Comparison of ENCODE assay signal across 21 cellular contexts in the genomic region with DNA sequence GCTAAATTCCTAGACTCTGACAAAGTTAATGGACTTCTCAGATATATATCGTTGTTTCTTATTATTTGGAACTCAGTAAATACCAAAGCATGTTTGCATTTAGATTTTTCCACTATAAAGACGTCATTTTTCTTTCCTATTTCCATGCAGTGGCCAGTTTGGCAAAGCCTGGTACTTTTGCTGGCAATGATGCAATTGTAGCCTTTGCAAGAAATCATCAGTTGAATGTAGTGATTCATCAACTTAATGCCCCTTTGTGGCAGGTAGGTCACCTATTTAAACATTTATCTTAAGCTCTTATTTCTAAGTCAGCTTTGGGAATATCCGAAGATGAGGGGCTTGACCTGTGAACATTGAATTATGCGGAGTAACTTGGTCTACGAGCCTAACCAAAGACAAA. TPM values are rescaled to one million over a fixed set of nuclear protein-coding genes. Genes with fewer than 3 reads are reported as not detected.
DNase-seq lines count a peak whose midpoint lies in the region; ATAC-seq, FAIRE-seq and TF ChIP-seq lines count a peak whose summit lies in the region.
"Had no signal": no experiment of that assay in that cellular context is flagged by ENCODE, and none has a peak within 500 bp of the region (broad histone marks: within the 10 kb centered on the region; RNA-seq: fewer than 3 reads in every experiment).

No MANE protein-coding gene starts in this region.

- H3K9me3 ChIP-seq in PC-3 (ENCODE audit: low read length): no peaks in the 10 kb centered on the region
- H3K9me3 ChIP-seq: HAP-1 had no signal

- peaks cover 12% of the 10 kb centered on the region for H3F3A ChIP-seq in PC-3 (ENCODE audit: low read length, unreplicated experiment)

- POLR2A ChIA-PET in PC-3 (lab: Charles Lee; ENCODE audit: unreplicated experiment): interaction anchor here (0.6 to 1.0 kb wide), 2 partner anchors 22 to 409 kb away, joined by 3 to 16 read pairs; a partner anchor contains a TSS
- POLR2A ChIA-PET in activated CD8-positive, alpha-beta T cell treated with anti-CD3 and anti-CD28 coated beads, Interleukin-2, amount 10 ng/mL, durations not matched to agents 7 days and 5 days (lab: Charles Lee): no interaction called here

- H3K9ac ChIP-seq in PC-3 (ENCODE audit: low read length): peak overlapping the region; percentile 68

- H3K4me3 ChIP-seq in AG10803 (ENCODE audit: low read length) (no peak overlapping the region), PC-3 (ENCODE audit: low read length) (no peak overlapping the region)
- H3K4me3 ChIP-seq: GM23338, HAP-1 had no signal

- no peak for TF ChIP-seq CTCF in AG10803 (conservative IDR thresholded peaks at IDR 0.05; ENCODE audit: low read length)
- no peak for TF ChIP-seq CTCF in PC-3 (conservative IDR thresholded peaks at IDR 0.05; ENCODE audit: low read depth, low read length)

- H3K27ac Mint-ChIP-seq in activated CD8-positive, alpha-beta T cell treated with anti-CD3 and anti-CD28 coated beads, Interleukin-2, amount 10 ng/mL, durations not matched to agents 7 days and 5 days: no peak overlapping the region
- H3K27ac Mint-ChIP-seq: CD4-positive, alpha-beta T cell; GM23338; IgD-negative memory B cell had no signal

- H3K27me3 ChIP-seq in PC-3 (ENCODE audit: low read length): no peaks in the 10 kb centered on the region

- ATAC-seq in PC-3 (peak; percentile 77), GM18870 (IDR thresholded peaks at IDR 0.05; ENCODE audit: unreplicated experiment) (no peak)
- no peak for ATAC-seq in activated CD4-positive, CD25-positive, alpha-beta regulatory T cell treated with anti-CD3 and anti-CD28 coated beads, Interleukin-2, amount 50 U/mL, for 24 hours
- no peak for ATAC-seq in activated CD8-positive, alpha-beta T cell treated with anti-CD3 and anti-CD28 coated beads, Interleukin-2, amount 10 ng/mL, durations not matched to agents 7 days and 5 days
- ATAC-seq: GM23338 had no signal

- H3K36me3 Mint-ChIP-seq in activated CD8-positive, alpha-beta T cell treated with anti-CD3 and anti-CD28 coated beads, Interleukin-2, amount 10 ng/mL, durations not matched to agents 7 days and 5 days (ENCODE audit: low read depth): peaks cover 38% of the 10 kb centered on the region

- no peaks in the 10 kb centered on the region for H3K4me1 Mint-ChIP-seq in activated CD8-positive, alpha-beta T cell treated with anti-CD3 and anti-CD28 coated beads, Interleukin-2, amount 10 ng/mL, durations not matched to agents 7 days and 5 days (ENCODE audit: low read depth)
- H3K4me1 Mint-ChIP-seq: GM23338 had no signal

- H3K4me1 ChIP-seq in PC-3 (ENCODE audit: insufficient read depth, low read length): peaks cover 40% of the 10 kb centered on the region
- H3K4me1 ChIP-seq: HAP-1 had no signal

- FAIRE-seq in islet of Langerhans (lab: Jason Lieb, UNC): peak; percentile 81

- no peak overlapping the region for H2AFZ ChIP-seq in PC-3 (ENCODE audit: low read length)
- H2AFZ ChIP-seq: GM23338 had no signal

- H3K4me2 ChIP-seq in PC-3 (ENCODE audit: low read length): peak overlapping the region; percentile 59
- H3K4me2 ChIP-seq: GM23338 had no signal

- H3K4me3 Mint-ChIP-seq in activated CD8-positive, alpha-beta T cell treated with anti-CD3 and anti-CD28 coated beads, Interleukin-2, amount 10 ng/mL, durations not matched to agents 7 days and 5 days: no peak overlapping the region
- H3K4me3 Mint-ChIP-seq: CD4-positive, alpha-beta T cell; GM23338; IgD-negative memory B cell had no signal

- intact Hi-C loops in PC-3 (cut with micrococcal nuclease): loop anchor here (1.0 kb wide), 1 partner anchor 9 kb away; no protein-coding TSS in a partner anchor

- no TSS peak for BruUV-seq in PC-3 (replicated peaks; lab: Mats Ljungman, UMichigan)

- peaks cover 18% of the 10 kb centered on the region; the same call in 1 of the 2 replicates for H4K20me1 ChIP-seq in PC-3 (ENCODE audit: low read length)

- H3K9me2 ChIP-seq in PC-3 (replicated peaks; ENCODE audit: low read length): no peaks in the 10 kb centered on the region

- CTCF ChIA-PET in PC-3 (lab: Charles Lee): interaction anchor here (0.6 kb wide), 2 partner anchors 128 to 190 kb away, joined by 3 read pairs; no protein-coding TSS in a partner anchor
- CTCF ChIA-PET in activated CD8-positive, alpha-beta T cell treated with anti-CD3 and anti-CD28 coated beads, Interleukin-2, amount 10 ng/mL, durations not matched to agents 7 days and 5 days (lab: Charles Lee): interaction anchor here (0.8 to 1.7 kb wide), 3 partner anchors 11 to 23 kb away, joined by 3 to 10 read pairs (median 6); a partner anchor contains a TSS

- H3K9me3 Mint-ChIP-seq in activated CD8-positive, alpha-beta T cell treated with anti-CD3 and anti-CD28 coated beads, Interleukin-2, amount 10 ng/mL, durations not matched to agents 7 days and 5 days (ENCODE audit: insufficient read depth): no peaks in the 10 kb centered on the region
- H3K9me3 Mint-ChIP-seq: CD4-positive, alpha-beta T cell; GM23338; IgD-negative memory B cell had no signal

- peak; percentile 21 for DNase-seq in AG10803 (ENCODE audit: low read depth)
- DNase-seq in PC-3: peak; percentile 86
- DNase-seq in dermis microvascular lymphatic vessel endothelial cell (ENCODE audit: low read depth in 2 of 2): peak; percentile 37 to 61
- no peak for DNase-seq in activated CD8-positive, alpha-beta T cell treated with anti-CD3 and anti-CD28 coated beads, Interleukin-2, amount 10 ng/mL, durations not matched to agents 7 days and 5 days
- DNase-seq: CD4-positive, alpha-beta T cell; COR-L47; DMS 273 treated with DMSO at 0.1 percent for 48 hours; NCI-H345; NCI-H524; NCI-H774; SHP77; SW 1271 had no signal

- peaks cover 72% of the 10 kb centered on the region for H3K36me3 ChIP-seq in PC-3 (ENCODE audit: low read depth, low read length)

- H3K79me2 ChIP-seq in PC-3 (ENCODE audit: low read length): peaks cover 67% of the 10 kb centered on the region

- no peaks in the 10 kb centered on the region for H3K27me3 Mint-ChIP-seq in activated CD8-positive, alpha-beta T cell treated with anti-CD3 and anti-CD28 coated beads, Interleukin-2, amount 10 ng/mL, durations not matched to agents 7 days and 5 days (ENCODE audit: low read depth)
- H3K27me3 Mint-ChIP-seq: CD4-positive, alpha-beta T cell; IgD-negative memory B cell had no signal

- H3K27ac ChIP-seq in PC-3 (ENCODE audit: low read length): peak overlapping the region; percentile 96

RNA-seq across cellular contexts. Expression of a gene that starts 12.0 kb away (rescaled TPM):
- total RNA-seq in PC-3 (2014; rRNA removed) (9.7 and 9.9 TPM in 2 replicates), dermis microvascular lymphatic vessel endothelial cell (2.2 and 2.4 TPM in 2 replicates)
- 10 to 100 TPM in 1 of 2 experiments, 1 to 10 TPM in 1; 9.7 to 10.4 TPM for total RNA-seq in activated CD8-positive, alpha-beta T cell treated with anti-CD3 and anti-CD28 coated beads, Interleukin-2, amount 10 ng/mL, durations not matched to agents 7 days and 5 days

RNA-seq across cellular contexts. Expression of a gene that starts 29.2 kb away (rescaled TPM):
- total RNA-seq in PC-3 (2014; rRNA removed) (not detected in 2 replicates), dermis microvascular lymphatic vessel endothelial cell (not detected in 2 replicates)
- not detected for total RNA-seq in activated CD8-positive, alpha-beta T cell treated with anti-CD3 and anti-CD28 coated beads, Interleukin-2, amount 10 ng/mL, durations not matched to agents 7 days and 5 days
- total RNA-seq: A673; CD4-positive, alpha-beta T cell; GM23338; OCI-LY7; RPMI7951 had no signal
